8 cellular contexts compared by ENCODE assay signal in genomic region chr11:62832346-62833234, GRCh38. TPM values are rescaled to one million over a fixed set of nuclear protein-coding genes. Genes with fewer than 3 reads are reported as not detected.
DNase-seq lines count a peak whose midpoint lies in the region; ATAC-seq and TF ChIP-seq lines count a peak whose summit lies in the region.

Gene TEX54, minus strand, starts transcription at chr11:62832841.

- peak within 1 kb of the TSS; percentile 68 for H3K4me3 ChIP-seq in WERI-Rb-1 (ENCODE audit: low read depth, low read length)
- peak within 1 kb of the TSS; percentile 94 for H3K4me3 ChIP-seq in parathyroid adenoma (ENCODE audit: low read depth, low read length)

- peaks cover 6% of the 10 kb centered on the region for H3K79me2 ChIP-seq in parathyroid adenoma

- peak within 1 kb of the TSS; percentile 20 for H3K9ac ChIP-seq in parathyroid adenoma

- peak within 1 kb of the TSS; percentile 65 for H2AFZ ChIP-seq in parathyroid adenoma

- DNase-seq in DMS53 (lab: John Stamatoyannopoulos, UW) = peak; percentile 91
- DNase-seq in DMS53 treated with DMSO at 0.1 percent for 48 hours (lab: John Stamatoyannopoulos, UW; ENCODE audit: unreplicated experiment) = no peak
- DNase-seq in WERI-Rb-1 = no peak
- DNase-seq in foreskin keratinocyte = no peak
- DNase-seq in NCI-H510A (lab: John Stamatoyannopoulos, UW) = no peak
- DNase-seq in dedifferentiated amniotic fluid mesenchymal stem cell (ENCODE audit: extremely low spot score) = no peak

- TF ChIP-seq CTCF in WERI-Rb-1 (IDR thresholded peaks at IDR 0.05; ENCODE audit: low read depth, low read length) = no peak
- no peak for TF ChIP-seq CTCF in foreskin keratinocyte (conservative IDR thresholded peaks at IDR 0.05)
- TF ChIP-seq CTCF in parathyroid adenoma (IDR thresholded peaks at IDR 0.05) = no peak

- H3K27ac ChIP-seq in WERI-Rb-1 (peak within 1 kb of the TSS; percentile 85), foreskin keratinocyte (peak within 1 kb of the TSS; percentile 98), parathyroid adenoma (peak within 1 kb of the TSS; percentile 82)

- ATAC-seq in HG02885 (IDR thresholded peaks at IDR 0.05; ENCODE audit: poor library complexity, unreplicated experiment) (peak; percentile 12), foreskin keratinocyte (peak; percentile 22)

- peak within 1 kb of the TSS; percentile 93 for H3K4me2 ChIP-seq in parathyroid adenoma (ENCODE audit: low read length)

- no peaks in the 10 kb centered on the region for H3K4me1 ChIP-seq in foreskin keratinocyte
- peaks cover 4% of the 10 kb centered on the region for H3K4me1 ChIP-seq in parathyroid adenoma

- H3K36me3 ChIP-seq in WERI-Rb-1 = peaks cover 51% of the 10 kb centered on the region
- no peaks in the 10 kb centered on the region for H3K36me3 ChIP-seq in parathyroid adenoma (ENCODE audit: control insufficient read depth, insufficient read depth, low read length)

- H3K27me3 ChIP-seq in WERI-Rb-1 (ENCODE audit: insufficient read depth, low read depth, severe bottlenecking) (no peaks in the 10 kb centered on the region), foreskin keratinocyte (no peaks in the 10 kb centered on the region), parathyroid adenoma (ENCODE audit: control insufficient read depth, insufficient read depth, low read length) (no peaks in the 10 kb centered on the region)

- H3K9me3 ChIP-seq in WERI-Rb-1 (ENCODE audit: severe bottlenecking) = no peaks in the 10 kb centered on the region
- H3K9me3 ChIP-seq in parathyroid adenoma (ENCODE audit: control insufficient read depth, low read length) = no peaks in the 10 kb centered on the region

RNA-seq across cellular contexts. Expression of gene TEX54, which starts in this region (rescaled TPM):
- total RNA-seq in foreskin keratinocyte = not detected in 2 replicates
- polyA plus RNA-seq in foreskin keratinocyte = not detected in 2 replicates

Comparison
In these comparisons a context has a peak if more than half of its experiments do, and no peak if none do; other contexts are left out.
1. Peak in ATAC-seq and H3K27ac ChIP-seq in foreskin keratinocyte; RNA of the gene not detected or under 1 TPM.